In genomic region chr16:88349153-88349902, GRCh38 we compare ENCODE assay signal across 18 cellular contexts.
"Had no signal": no experiment of that assay in that cellular context is flagged by ENCODE, and none has a peak within 500 bp of the region (broad histone marks: within the 10 kb centered on the region; RNA-seq: fewer than 3 reads in every experiment).

No MANE protein-coding gene starts in this region.

- H3K9me3 ChIP-seq: adrenal gland, esophagus squamous epithelium had no signal

- H3K4me3 Mint-ChIP-seq: mesothelial cell of epicardium; nephron; stimulated activated naive CD8-positive, alpha-beta T cell treated with anti-CD3 and anti-CD28 coated beads, Interleukin-15, amount 100 ng/mL, for 72 hours; type B pancreatic cell had no signal

- H3K4me1 Mint-ChIP-seq: mesothelial cell of epicardium, nephron had no signal

- ATAC-seq: left colon had no signal

- DNase-seq: activated CD4-positive, alpha-beta T cell treated with anti-CD3 and anti-CD28 coated beads, Interleukin-2, amount 50 U/mL, for 4 hours; activated gamma-delta T cell treated with Interleukin-2 at 50 U/mL for 16 hours; dermis blood vessel endothelial cell; effector memory CD4-positive, alpha-beta T cell; esophagus squamous epithelium; left colon; occipital lobe; retina; stimulated activated CD4-positive, alpha-beta T cell treated with anti-CD3 and anti-CD28 coated beads, Interleukin-2, amount 100 ng/mL, for 48 hours; stimulated activated naive CD8-positive, alpha-beta T cell treated with anti-CD3 and anti-CD28 coated beads, Interleukin-15, amount 100 ng/mL, for 72 hours; T-helper 2 cell; WERI-Rb-1 had no signal

- H3K4me3 ChIP-seq: adrenal gland, esophagus squamous epithelium, lung had no signal

- H3K36me3 Mint-ChIP-seq: activated naive CD4-positive, alpha-beta T cell treated with anti-CD3 and anti-CD28 coated beads, Interleukin-2, amount 50 U/mL, for 72 hours; mesothelial cell of epicardium; type B pancreatic cell had no signal

- H3K36me3 ChIP-seq: adrenal gland, esophagus squamous epithelium, WERI-Rb-1 had no signal

- H3K27ac Mint-ChIP-seq: activated naive CD4-positive, alpha-beta T cell treated with anti-CD3 and anti-CD28 coated beads, Interleukin-2, amount 50 U/mL, for 72 hours; mesothelial cell of epicardium; nephron; stimulated activated naive CD8-positive, alpha-beta T cell treated with anti-CD3 and anti-CD28 coated beads, Interleukin-15, amount 100 ng/mL, for 72 hours; type B pancreatic cell had no signal

- H3K4me1 ChIP-seq: adrenal gland, esophagus squamous epithelium had no signal

- H3K27me3 Mint-ChIP-seq: stimulated activated naive CD8-positive, alpha-beta T cell treated with anti-CD3 and anti-CD28 coated beads, Interleukin-15, amount 100 ng/mL, for 72 hours; type B pancreatic cell had no signal

- H3K27ac ChIP-seq: adrenal gland, esophagus squamous epithelium, WERI-Rb-1 had no signal

- H3K9me3 Mint-ChIP-seq: mesothelial cell of epicardium; nephron; stimulated activated naive CD8-positive, alpha-beta T cell treated with anti-CD3 and anti-CD28 coated beads, Interleukin-15, amount 100 ng/mL, for 72 hours; type B pancreatic cell had no signal

- H3K27me3 ChIP-seq: adrenal gland, esophagus squamous epithelium had no signal
